27 cellular contexts compared by ENCODE assay signal in genomic region chr4:12701384-12701783, GRCh38.
A peak's percentile ranks its signal among the peaks of the same experiment; 100 is the strongest.
DNase-seq lines count a peak whose midpoint lies in the region; ATAC-seq and TF ChIP-seq lines count a peak whose summit lies in the region.
"Had no signal": no experiment of that assay in that cellular context is flagged by ENCODE, and none has a peak within 500 bp of the region (broad histone marks: within the 10 kb centered on the region; RNA-seq: fewer than 3 reads in every experiment).

No MANE protein-coding gene starts in this region.

- no peak overlapping the region for H3K27ac ChIP-seq in upper lobe of left lung
- H3K27ac ChIP-seq: adrenal gland, colonic mucosa, lower lobe of right lung, neural progenitor cell, PC-9, sigmoid colon, upper lobe of right lung had no signal

- no peaks in the 10 kb centered on the region for H3K36me3 ChIP-seq in upper lobe of left lung
- H3K36me3 ChIP-seq: adrenal gland, colonic mucosa, lower lobe of right lung, neural progenitor cell, sigmoid colon, upper lobe of right lung had no signal

- H3K27me3 ChIP-seq in upper lobe of left lung = no peaks in the 10 kb centered on the region
- H3K27me3 ChIP-seq: adrenal gland, colonic mucosa, neural progenitor cell, sigmoid colon, upper lobe of right lung had no signal

- TF ChIP-seq CTCF in GM12865 (IDR thresholded peaks at IDR 0.05; ENCODE audit: insufficient read depth, low read depth, low read length, missing control alignments) (no peak), upper lobe of left lung (IDR thresholded peaks at IDR 0.05) (no peak)

- TF ChIP-seq EP300 in upper lobe of left lung (IDR thresholded peaks at IDR 0.05) = no peak

- 78 to 87% methylated on average over 1 of the region's 1 CpG for WGBS in upper lobe of left lung, 2 donors

- DNase-seq in GM12865 (ENCODE audit: low read depth) (peak; percentile 39), upper lobe of left lung (no peak), glomerular visceral epithelial cell (ENCODE audit: extremely low spot score) (no peak), AG20443 (ENCODE audit: low spot score) (no peak)
- DNase-seq: activated CD8-positive, alpha-beta T cell treated with anti-CD3 and anti-CD28 coated beads, Interleukin-2, amount 10 ng/mL, durations not matched to agents 7 days and 5 days; activated T-cell treated with anti-CD3 and anti-CD28 coated beads, Interleukin-2, amount 50 U/mL, for 1 hour; adrenal gland; colonic mucosa; effector memory CD8-positive, alpha-beta T cell; islet precursor cell; lower lobe of right lung; NCI-H1105 treated with DMSO at 0.1 percent for 48 hours; NCI-H510A; PC-9; SHP77 treated with DMSO at 0.1 percent for 48 hours; sigmoid colon; stimulated activated CD4-positive, alpha-beta T cell treated with anti-CD3 and anti-CD28 coated beads, Interleukin-15, amount 100 ng/mL, for 24 hours; upper lobe of right lung had no signal

- H3K9me3 ChIP-seq in upper lobe of left lung = no peaks in the 10 kb centered on the region
- H3K9me3 ChIP-seq: adrenal gland, colonic mucosa, lower lobe of right lung, sigmoid colon, upper lobe of right lung had no signal

- ATAC-seq in GM18909 (IDR thresholded peaks at IDR 0.05; ENCODE audit: poor library complexity, unreplicated experiment) = peak; percentile 72
- ATAC-seq in HG02571 (IDR thresholded peaks at IDR 0.05; ENCODE audit: unreplicated experiment) = peak; percentile 76
- ATAC-seq in HG03103 (IDR thresholded peaks at IDR 0.05; ENCODE audit: low read depth, unreplicated experiment) = peak; percentile 48
- ATAC-seq in upper lobe of left lung (ENCODE audit: low FRiP score in 2 of 2) = no peak
- ATAC-seq in GM21360 (IDR thresholded peaks at IDR 0.05; ENCODE audit: unreplicated experiment) = no peak
- ATAC-seq: activated CD4-positive, CD25-positive, alpha-beta regulatory T cell treated with anti-CD3 and anti-CD28 coated beads, Interleukin-2, amount 50 U/mL, for 24 hours; activated CD8-positive, alpha-beta T cell treated with anti-CD3 and anti-CD28 coated beads, Interleukin-2, amount 10 ng/mL, durations not matched to agents 7 days and 5 days; effector memory CD8-positive, alpha-beta T cell; esophagus mucosa; HCT116; HepG2; lower lobe of right lung; upper lobe of right lung had no signal

- TF ChIP-seq POLR2A in upper lobe of left lung (IDR thresholded peaks at IDR 0.05) = no peak

- H3K4me1 ChIP-seq in upper lobe of left lung = no peaks in the 10 kb centered on the region
- H3K4me1 ChIP-seq: adrenal gland, colonic mucosa, lower lobe of right lung, neural progenitor cell, sigmoid colon, upper lobe of right lung had no signal

- H3K4me3 ChIP-seq in GM12865 (ENCODE audit: low read depth, low read length) = no peak overlapping the region
- H3K4me3 ChIP-seq in upper lobe of left lung = no peak overlapping the region
- H3K4me3 ChIP-seq: adrenal gland, colonic mucosa, lower lobe of right lung, neural progenitor cell, PC-9, sigmoid colon, upper lobe of right lung had no signal

Comparison
In these comparisons a context has a peak if more than half of its experiments do, and no peak if none do; other contexts are left out.
1. ATAC-seq: peak in GM18909 (single experiment), HG02571 (single experiment) and HG03103 (single experiment); none in upper lobe of left lung (0 of 2) and GM21360 (single experiment).